ENCODE assay signal across 16 cellular contexts in the genomic region with DNA sequence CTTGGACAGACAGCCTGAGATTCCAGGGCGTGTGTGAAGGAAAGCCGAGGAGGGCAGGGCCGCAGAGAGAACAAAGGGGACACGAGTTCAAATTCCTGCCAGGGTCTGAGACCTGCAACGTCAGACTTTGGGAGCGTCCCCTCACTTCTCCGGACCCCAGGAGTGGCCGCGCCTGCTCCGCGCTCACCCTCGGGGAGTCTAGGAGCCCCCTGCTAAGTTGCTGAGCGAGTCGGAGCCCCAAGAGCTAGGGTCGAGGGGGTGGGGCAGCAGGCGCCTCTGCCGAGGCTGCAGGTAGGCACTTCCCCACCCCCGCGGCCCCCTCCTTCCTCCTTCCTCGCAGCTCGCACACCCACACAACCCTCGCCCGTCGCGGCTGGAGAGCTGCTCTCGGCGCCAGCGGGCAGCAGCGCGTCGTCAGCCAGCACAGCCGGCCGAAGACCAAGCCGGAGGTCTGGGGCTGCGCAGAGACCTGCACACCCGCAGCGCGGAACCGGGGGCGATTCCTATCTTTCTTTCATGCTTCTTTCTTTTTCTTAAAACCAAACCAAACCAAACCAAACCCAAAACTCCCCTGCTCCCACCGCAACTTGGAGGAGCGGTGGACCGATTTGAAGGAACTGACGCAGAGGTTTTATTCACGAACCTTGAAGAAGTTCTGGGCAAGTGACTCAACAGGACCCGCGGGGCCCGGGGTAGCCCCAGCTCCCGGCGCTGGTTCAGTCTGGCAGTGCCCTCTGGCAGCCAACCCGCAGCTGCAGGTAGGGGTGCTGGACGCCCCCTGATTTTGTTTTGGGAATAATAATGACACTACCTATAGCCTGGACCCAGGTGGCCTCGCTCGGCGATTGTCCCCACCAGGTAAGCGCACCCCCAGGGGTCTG. TPM values are rescaled to one million over a fixed set of nuclear protein-coding genes. Genes with fewer than 3 reads are reported as not detected.
DNase-seq lines count a peak whose midpoint lies in the region; ATAC-seq and TF ChIP-seq lines count a peak whose summit lies in the region.
"Had no signal": no experiment of that assay in that cellular context is flagged by ENCODE, and none has a peak within 500 bp of the region (broad histone marks: within the 10 kb centered on the region; RNA-seq: fewer than 3 reads in every experiment).

A gene (plus strand): TSS at position 352 of the 881 bp plus-strand sequence. CDS start 10,563 bp downstream, outside the sequence.

- ATAC-seq in WTC11 (peak; percentile 76), heart right ventricle (no peak), HG03025 (IDR thresholded peaks at IDR 0.05; ENCODE audit: low FRiP score, unreplicated experiment) (no peak)

- no peak within 1 kb of the TSS for H3K27ac Mint-ChIP-seq in WTC11
- H3K27ac Mint-ChIP-seq: activated CD4-positive, alpha-beta memory T cell treated with anti-CD3 and anti-CD28 coated beads for 36 hours; CD4-positive, alpha-beta memory T cell; natural killer cell had no signal

- no peak within 1 kb of the TSS for H3K27ac ChIP-seq in heart right ventricle
- H3K27ac ChIP-seq: breast epithelium, KMS-11, Peyer's patch had no signal

- peak within 1 kb of the TSS; percentile 71 for H3K4me3 Mint-ChIP-seq in WTC11
- H3K4me3 Mint-ChIP-seq: activated CD4-positive, alpha-beta memory T cell treated with anti-CD3 and anti-CD28 coated beads for 36 hours; natural killer cell had no signal

- 7% methylated on average over 46 to 56 of the region's 56 CpGs for WGBS in heart right ventricle, 2 donors

- TF ChIP-seq CTCF in GM13976 (IDR thresholded peaks at IDR 0.05; ENCODE audit: borderline replicate concordance, control extremely low read depth, extremely low read depth, insufficient read depth, missing control alignments) = no peak
- no peak for TF ChIP-seq CTCF in WTC11 (IDR thresholded peaks at IDR 0.05)
- no peak for TF ChIP-seq CTCF in heart right ventricle (IDR thresholded peaks at IDR 0.05)

- CTCF ChIA-PET in WTC11 (lab: Charles Lee) = interaction anchor here (0.7 to 1.8 kb wide), 5 partner anchors 28 to 98 kb away, joined by 3 to 7 read pairs (median 3); a partner anchor contains a TSS

- peaks cover 9% of the 10 kb centered on the region for H3K4me1 Mint-ChIP-seq in WTC11
- H3K4me1 Mint-ChIP-seq: natural killer cell had no signal

- peaks cover 0 to 5% (median 0%) of the 10 kb centered on the region in 11 donors for H3K9me3 ChIP-seq in heart right ventricle
- H3K9me3 ChIP-seq: breast epithelium had no signal

- no peak within 1 kb of the TSS for H3K4me3 ChIP-seq in heart right ventricle
- H3K4me3 ChIP-seq: Peyer's patch had no signal

- H3K27me3 ChIP-seq in heart right ventricle = peaks cover 12 to 63% (median 48%) of the 10 kb centered on the region in 7 donors

- H3K9me3 Mint-ChIP-seq in WTC11 = no peaks in the 10 kb centered on the region

- peaks cover 0 to 10% (median 0%) of the 10 kb centered on the region in 9 donors for H3K4me1 ChIP-seq in heart right ventricle
- H3K4me1 ChIP-seq: breast epithelium, Peyer's patch had no signal

- in situ Hi-C loops in GM13976 (cut with MboI; ENCODE audit: low sequenced_read_pairs, unreplicated experiment) = no loop called here

- H3K36me3 Mint-ChIP-seq in WTC11 = no peaks in the 10 kb centered on the region
- H3K36me3 Mint-ChIP-seq: activated CD4-positive, alpha-beta memory T cell treated with anti-CD3 and anti-CD28 coated beads for 36 hours; CD4-positive, alpha-beta memory T cell; natural killer cell had no signal

- H3K27me3 Mint-ChIP-seq in WTC11 (ENCODE audit: low read depth) = peaks cover 77% of the 10 kb centered on the region

- intact Hi-C loops in heart right ventricle (cut with DNase I) = no loop called here

- peak; percentile 57 for DNase-seq in D341Med (ENCODE audit: low spot score)
- DNase-seq in GM13976 (ENCODE audit: low spot score) = peak; percentile 26
- DNase-seq in WTC11 (ENCODE audit: low spot score) = peak; percentile 46
- peak; percentile 73 for DNase-seq in iPS-NIHi7 (ENCODE audit: extremely low spot score)
- no peak for DNase-seq in heart right ventricle
- no peak for DNase-seq in NCI-H2107 (lab: John Stamatoyannopoulos, UW)
- DNase-seq: NCI-H2081 treated with DMSO at 0.1 percent for 48 hours, Peyer's patch had no signal

- H3K36me3 ChIP-seq in heart right ventricle = no peaks in the 10 kb centered on the region
- H3K36me3 ChIP-seq: breast epithelium, Peyer's patch had no signal

- POLR2A ChIA-PET in WTC11 (lab: Charles Lee) = no interaction called here

TF ChIP-seq in WTC11, 78 proteins besides CTCF, POLR2A, EP300 and RAD21 (continues in another document):
- TF ChIP-seq, protein P1, sequence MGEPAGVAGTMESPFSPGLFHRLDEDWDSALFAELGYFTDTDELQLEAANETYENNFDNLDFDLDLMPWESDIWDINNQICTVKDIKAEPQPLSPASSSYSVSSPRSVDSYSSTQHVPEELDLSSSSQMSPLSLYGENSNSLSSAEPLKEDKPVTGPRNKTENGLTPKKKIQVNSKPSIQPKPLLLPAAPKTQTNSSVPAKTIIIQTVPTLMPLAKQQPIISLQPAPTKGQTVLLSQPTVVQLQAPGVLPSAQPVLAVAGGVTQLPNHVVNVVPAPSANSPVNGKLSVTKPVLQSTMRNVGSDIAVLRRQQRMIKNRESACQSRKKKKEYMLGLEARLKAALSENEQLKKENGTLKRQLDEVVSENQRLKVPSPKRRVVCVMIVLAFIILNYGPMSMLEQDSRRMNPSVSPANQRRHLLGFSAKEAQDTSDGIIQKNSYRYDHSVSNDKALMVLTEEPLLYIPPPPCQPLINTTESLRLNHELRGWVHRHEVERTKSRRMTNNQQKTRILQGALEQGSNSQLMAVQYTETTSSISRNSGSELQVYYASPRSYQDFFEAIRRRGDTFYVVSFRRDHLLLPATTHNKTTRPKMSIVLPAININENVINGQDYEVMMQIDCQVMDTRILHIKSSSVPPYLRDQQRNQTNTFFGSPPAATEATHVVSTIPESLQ (CRISPR knock-in tag; IDR thresholded peaks at IDR 0.05) = no peak
- TF ChIP-seq FOXK1 (CRISPR knock-in tag; IDR thresholded peaks at IDR 0.05) (no peak), ZNF138 (CRISPR knock-in tag; conservative IDR thresholded peaks at IDR 0.05) (no peak), CBFB (CRISPR knock-in tag; IDR thresholded peaks at IDR 0.05; ENCODE audit: low read depth) (no peak), IRF2 (CRISPR knock-in tag; IDR thresholded peaks at IDR 0.05; ENCODE audit: borderline replicate concordance, low read depth) (no peak), EMX1 (CRISPR knock-in tag; IDR thresholded peaks at IDR 0.05) (no peak)
- TF ChIP-seq, protein P2, sequence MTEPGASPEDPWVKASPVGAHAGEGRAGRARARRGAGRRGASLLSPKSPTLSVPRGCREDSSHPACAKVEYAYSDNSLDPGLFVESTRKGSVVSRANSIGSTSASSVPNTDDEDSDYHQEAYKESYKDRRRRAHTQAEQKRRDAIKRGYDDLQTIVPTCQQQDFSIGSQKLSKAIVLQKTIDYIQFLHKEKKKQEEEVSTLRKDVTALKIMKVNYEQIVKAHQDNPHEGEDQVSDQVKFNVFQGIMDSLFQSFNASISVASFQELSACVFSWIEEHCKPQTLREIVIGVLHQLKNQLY (CRISPR knock-in tag; IDR thresholded peaks at IDR 0.05) = no peak
- TF ChIP-seq, protein P3, sequence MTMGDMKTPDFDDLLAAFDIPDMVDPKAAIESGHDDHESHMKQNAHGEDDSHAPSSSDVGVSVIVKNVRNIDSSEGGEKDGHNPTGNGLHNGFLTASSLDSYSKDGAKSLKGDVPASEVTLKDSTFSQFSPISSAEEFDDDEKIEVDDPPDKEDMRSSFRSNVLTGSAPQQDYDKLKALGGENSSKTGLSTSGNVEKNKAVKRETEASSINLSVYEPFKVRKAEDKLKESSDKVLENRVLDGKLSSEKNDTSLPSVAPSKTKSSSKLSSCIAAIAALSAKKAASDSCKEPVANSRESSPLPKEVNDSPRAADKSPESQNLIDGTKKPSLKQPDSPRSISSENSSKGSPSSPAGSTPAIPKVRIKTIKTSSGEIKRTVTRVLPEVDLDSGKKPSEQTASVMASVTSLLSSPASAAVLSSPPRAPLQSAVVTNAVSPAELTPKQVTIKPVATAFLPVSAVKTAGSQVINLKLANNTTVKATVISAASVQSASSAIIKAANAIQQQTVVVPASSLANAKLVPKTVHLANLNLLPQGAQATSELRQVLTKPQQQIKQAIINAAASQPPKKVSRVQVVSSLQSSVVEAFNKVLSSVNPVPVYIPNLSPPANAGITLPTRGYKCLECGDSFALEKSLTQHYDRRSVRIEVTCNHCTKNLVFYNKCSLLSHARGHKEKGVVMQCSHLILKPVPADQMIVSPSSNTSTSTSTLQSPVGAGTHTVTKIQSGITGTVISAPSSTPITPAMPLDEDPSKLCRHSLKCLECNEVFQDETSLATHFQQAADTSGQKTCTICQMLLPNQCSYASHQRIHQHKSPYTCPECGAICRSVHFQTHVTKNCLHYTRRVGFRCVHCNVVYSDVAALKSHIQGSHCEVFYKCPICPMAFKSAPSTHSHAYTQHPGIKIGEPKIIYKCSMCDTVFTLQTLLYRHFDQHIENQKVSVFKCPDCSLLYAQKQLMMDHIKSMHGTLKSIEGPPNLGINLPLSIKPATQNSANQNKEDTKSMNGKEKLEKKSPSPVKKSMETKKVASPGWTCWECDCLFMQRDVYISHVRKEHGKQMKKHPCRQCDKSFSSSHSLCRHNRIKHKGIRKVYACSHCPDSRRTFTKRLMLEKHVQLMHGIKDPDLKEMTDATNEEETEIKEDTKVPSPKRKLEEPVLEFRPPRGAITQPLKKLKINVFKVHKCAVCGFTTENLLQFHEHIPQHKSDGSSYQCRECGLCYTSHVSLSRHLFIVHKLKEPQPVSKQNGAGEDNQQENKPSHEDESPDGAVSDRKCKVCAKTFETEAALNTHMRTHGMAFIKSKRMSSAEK (CRISPR knock-in tag; IDR thresholded peaks at IDR 0.05; ENCODE audit: borderline replicate concordance) = no peak

RNA-seq across cellular contexts. Expression of the gene that starts here (rescaled TPM):
- total RNA-seq in WTC11 (2021) (not detected in 3 replicates), heart right ventricle (1 to 10 TPM in 3 of 10 donors, under 1 TPM in 6, not detected in 1; 0.10 to 2.8 (median 0.52) TPM)
- polyA plus RNA-seq in heart right ventricle = under 1 TPM; 0.01 to 0.15 TPM
- total RNA-seq: activated CD4-positive, alpha-beta memory T cell treated with anti-CD3 and anti-CD28 coated beads for 36 hours; breast epithelium; CD4-positive, alpha-beta memory T cell; glomerular endothelial cell; natural killer cell; Peyer's patch had no signal
- polyA plus RNA-seq: CD4-positive, alpha-beta memory T cell; liver had no signal

Comparison
In these comparisons a context has a peak if more than half of its experiments do, and no peak if none do; other contexts are left out.
1. Peak in DNase-seq and ATAC-seq in WTC11; RNA of the gene not detected or under 1 TPM.
2. DNase-seq: peak in D341Med (single experiment), GM13976 (single experiment) and iPS-NIHi7 (single experiment); none in heart right ventricle (0 of 2) and NCI-H2107 (single experiment).